Comparison of ENCODE assay signal across 10 cellular contexts in genomic region chr16:86029131-86029741, GRCh38.
DNase-seq lines count a peak whose midpoint lies in the region; ATAC-seq lines count a peak whose summit lies in the region.
"Had no signal": no experiment of that assay in that cellular context is flagged by ENCODE, and none has a peak within 500 bp of the region (broad histone marks: within the 10 kb centered on the region; RNA-seq: fewer than 3 reads in every experiment).

No MANE protein-coding gene starts in this region.

- peak; percentile 39 for DNase-seq in EH (ENCODE audit: low read depth)
- peak in 53 of 58 donors; percentile 6 to 89 (median 61) for DNase-seq in anterior cingulate cortex (lab: John Stamatoyannopoulos, UW)
- DNase-seq in left cardiac atrium: peak; percentile 40
- DNase-seq in pons (ENCODE audit: low spot score): peak; percentile 46
- DNase-seq in dedifferentiated amniotic fluid mesenchymal stem cell (ENCODE audit: extremely low spot score): no peak
- DNase-seq in 8988T: no peak
- DNase-seq: naive thymus-derived CD8-positive, alpha-beta T cell; T1000 had no signal

- intact Hi-C loops in left cardiac atrium (cut with DNase I): no loop called here

- peak; percentile 64 to 71 for ATAC-seq in left cardiac atrium
- ATAC-seq in HG02852 (IDR thresholded peaks at IDR 0.05; ENCODE audit: unreplicated experiment): no peak
- ATAC-seq in GM19455 (IDR thresholded peaks at IDR 0.05; ENCODE audit: unreplicated experiment): no peak

Comparison
In these comparisons a context has a peak if more than half of its experiments do, and no peak if none do; other contexts are left out.
1. DNase-seq: peak in EH (single experiment), anterior cingulate cortex (53 of 58), left cardiac atrium (single experiment) and pons (single experiment); none in dedifferentiated amniotic fluid mesenchymal stem cell (single experiment) and 8988T (single experiment).
2. ATAC-seq: peak in left cardiac atrium (2 of 2); none in HG02852 (single experiment) and GM19455 (single experiment).